In the genomic region with DNA sequence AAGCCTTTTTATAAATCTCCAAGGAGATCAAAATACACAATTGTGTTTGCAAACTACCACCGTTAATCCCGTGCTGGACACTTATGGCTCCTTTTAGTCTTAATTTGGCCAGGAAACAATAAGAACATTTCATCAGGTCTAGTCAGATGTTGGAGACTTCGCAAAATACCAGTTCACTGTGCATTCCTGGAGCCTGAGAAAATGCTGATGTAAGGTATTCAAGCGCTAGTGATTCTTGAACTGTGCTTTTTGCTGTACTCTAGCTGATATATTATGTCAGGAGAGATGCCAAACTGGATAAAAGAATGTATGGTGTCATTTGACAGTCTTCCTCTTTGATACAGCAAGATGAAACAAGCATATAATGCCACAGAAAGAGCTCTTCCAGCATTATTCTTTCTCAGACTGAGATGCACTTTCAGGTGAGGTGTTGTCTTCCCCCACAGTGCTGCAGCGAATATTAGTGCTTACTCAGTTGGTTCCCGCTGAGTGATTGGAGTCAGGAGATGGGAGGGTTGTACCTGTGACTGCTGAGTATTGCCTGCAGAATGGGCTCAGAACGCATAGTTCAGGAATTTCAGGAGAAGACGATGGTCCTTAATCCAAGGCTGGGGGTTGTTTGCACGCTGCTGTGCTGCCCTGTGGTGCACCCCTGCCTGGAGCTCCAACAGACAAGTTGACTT, we compare ENCODE assay signal across 13 cellular contexts. TPM values are rescaled to one million over a fixed set of nuclear protein-coding genes. Genes with fewer than 3 reads are reported as not detected.
DNase-seq lines count a peak whose midpoint lies in the region; ATAC-seq and TF ChIP-seq lines count a peak whose summit lies in the region.
"Had no signal": no experiment of that assay in that cellular context is flagged by ENCODE, and none has a peak within 500 bp of the region (broad histone marks: within the 10 kb centered on the region; RNA-seq: fewer than 3 reads in every experiment).

No MANE protein-coding gene starts in this region.

- H3K4me2 ChIP-seq in parathyroid adenoma (ENCODE audit: low read length), result peak overlapping the region; percentile 30

- H3K79me2 ChIP-seq in parathyroid adenoma, result peaks cover 35% of the 10 kb centered on the region

- H3K9me3 Mint-ChIP-seq in WTC11, result peaks cover 6% of the 10 kb centered on the region

- peak overlapping the region; percentile 87 for H3K27ac ChIP-seq in parathyroid adenoma

- no peaks in the 10 kb centered on the region for H3K27me3 ChIP-seq in parathyroid adenoma (ENCODE audit: control insufficient read depth, insufficient read depth, low read length)

- no peaks in the 10 kb centered on the region for H3K36me3 ChIP-seq in parathyroid adenoma (ENCODE audit: control insufficient read depth, insufficient read depth, low read length)

- H3K27me3 Mint-ChIP-seq in WTC11 (ENCODE audit: low read depth), result no peaks in the 10 kb centered on the region
- H3K27me3 Mint-ChIP-seq: natural killer cell treated with Interleukin-12 subunit alpha and Interleukin-12 subunit beta and Interleukin-15 and Interleukin-18, amount 100 ng/mL, for 72 hours had no signal

- CTCF ChIA-PET in WTC11 (lab: Charles Lee), result no interaction called here

- peak overlapping the region; percentile 82 for H3K27ac Mint-ChIP-seq in WTC11
- H3K27ac Mint-ChIP-seq: natural killer cell treated with Interleukin-12 subunit alpha and Interleukin-12 subunit beta and Interleukin-15 and Interleukin-18, amount 100 ng/mL, for 72 hours had no signal

- H3K9me3 ChIP-seq in parathyroid adenoma (ENCODE audit: control insufficient read depth, low read length), result no peaks in the 10 kb centered on the region

- H3K9ac ChIP-seq in parathyroid adenoma, result no peak overlapping the region

- H3K4me3 ChIP-seq in fibroblast of pulmonary artery (replicated peaks; ENCODE audit: low read depth, low read length) (no peak overlapping the region), parathyroid adenoma (ENCODE audit: low read depth, low read length) (peak overlapping the region; percentile 25)

- no peaks in the 10 kb centered on the region for H3K4me1 Mint-ChIP-seq in WTC11

- TF ChIP-seq CTCF in WTC11 (IDR thresholded peaks at IDR 0.05) (no peak), fibroblast of pulmonary artery (IDR thresholded peaks at IDR 0.05; ENCODE audit: low read length, missing control alignments) (no peak), parathyroid adenoma (IDR thresholded peaks at IDR 0.05) (no peak)

- POLR2A ChIA-PET in WTC11 (lab: Charles Lee), result no interaction called here

- H3K4me3 Mint-ChIP-seq in WTC11, result no peak overlapping the region
- H3K4me3 Mint-ChIP-seq: natural killer cell treated with Interleukin-12 subunit alpha and Interleukin-12 subunit beta and Interleukin-15 and Interleukin-18, amount 100 ng/mL, for 72 hours had no signal

- peak overlapping the region; percentile 36 for H2AFZ ChIP-seq in parathyroid adenoma

- peaks cover 16% of the 10 kb centered on the region for H3K4me1 ChIP-seq in parathyroid adenoma

- no peak for ATAC-seq in WTC11
- ATAC-seq in HG03378 (IDR thresholded peaks at IDR 0.05; ENCODE audit: unreplicated experiment), result no peak
- no peak for ATAC-seq in HG02884 (IDR thresholded peaks at IDR 0.05; ENCODE audit: unreplicated experiment)
- no peak for ATAC-seq in HG02938 (IDR thresholded peaks at IDR 0.05; ENCODE audit: unreplicated experiment)
- ATAC-seq: natural killer cell treated with Interleukin-12 subunit alpha and Interleukin-12 subunit beta and Interleukin-15 and Interleukin-18, amount 100 ng/mL, for 72 hours; PC-3 had no signal

- peak; percentile 24 for DNase-seq in EL
- DNase-seq in WTC11 (ENCODE audit: low spot score), result no peak
- peak; percentile 87 for DNase-seq in fibroblast of pulmonary artery (ENCODE audit: low read depth)
- no peak for DNase-seq in NCI-H524 (lab: John Stamatoyannopoulos, UW)
- DNase-seq: activated T-cell treated with anti-CD3 and anti-CD28 coated beads for 4 hours, cerebellar nuclear complex, NCI-H1930, PC-3 had no signal

- peaks cover 15% of the 10 kb centered on the region for H3K36me3 Mint-ChIP-seq in WTC11

TF ChIP-seq in WTC11, 78 proteins besides CTCF, POLR2A, EP300 and RAD21:
- no peak for TF ChIP-seq NR1H2 (CRISPR knock-in tag; IDR thresholded peaks at IDR 0.05)
- no peak for TF ChIP-seq MXD4 (CRISPR knock-in tag; IDR thresholded peaks at IDR 0.05; ENCODE audit: borderline replicate concordance)
- no peak for TF ChIP-seq ZNF263 (CRISPR knock-in tag; IDR thresholded peaks at IDR 0.05; ENCODE audit: low read depth)
- TF ChIP-seq, protein P1, sequence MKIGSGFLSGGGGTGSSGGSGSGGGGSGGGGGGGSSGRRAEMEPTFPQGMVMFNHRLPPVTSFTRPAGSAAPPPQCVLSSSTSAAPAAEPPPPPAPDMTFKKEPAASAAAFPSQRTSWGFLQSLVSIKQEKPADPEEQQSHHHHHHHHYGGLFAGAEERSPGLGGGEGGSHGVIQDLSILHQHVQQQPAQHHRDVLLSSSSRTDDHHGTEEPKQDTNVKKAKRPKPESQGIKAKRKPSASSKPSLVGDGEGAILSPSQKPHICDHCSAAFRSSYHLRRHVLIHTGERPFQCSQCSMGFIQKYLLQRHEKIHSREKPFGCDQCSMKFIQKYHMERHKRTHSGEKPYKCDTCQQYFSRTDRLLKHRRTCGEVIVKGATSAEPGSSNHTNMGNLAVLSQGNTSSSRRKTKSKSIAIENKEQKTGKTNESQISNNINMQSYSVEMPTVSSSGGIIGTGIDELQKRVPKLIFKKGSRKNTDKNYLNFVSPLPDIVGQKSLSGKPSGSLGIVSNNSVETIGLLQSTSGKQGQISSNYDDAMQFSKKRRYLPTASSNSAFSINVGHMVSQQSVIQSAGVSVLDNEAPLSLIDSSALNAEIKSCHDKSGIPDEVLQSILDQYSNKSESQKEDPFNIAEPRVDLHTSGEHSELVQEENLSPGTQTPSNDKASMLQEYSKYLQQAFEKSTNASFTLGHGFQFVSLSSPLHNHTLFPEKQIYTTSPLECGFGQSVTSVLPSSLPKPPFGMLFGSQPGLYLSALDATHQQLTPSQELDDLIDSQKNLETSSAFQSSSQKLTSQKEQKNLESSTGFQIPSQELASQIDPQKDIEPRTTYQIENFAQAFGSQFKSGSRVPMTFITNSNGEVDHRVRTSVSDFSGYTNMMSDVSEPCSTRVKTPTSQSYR (CRISPR knock-in tag; IDR thresholded peaks at IDR 0.05), result no peak
- TF ChIP-seq, protein P2, sequence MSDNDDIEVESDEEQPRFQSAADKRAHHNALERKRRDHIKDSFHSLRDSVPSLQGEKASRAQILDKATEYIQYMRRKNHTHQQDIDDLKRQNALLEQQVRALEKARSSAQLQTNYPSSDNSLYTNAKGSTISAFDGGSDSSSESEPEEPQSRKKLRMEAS (CRISPR knock-in tag; IDR thresholded peaks at IDR 0.05), result no peak
- no peak for TF ChIP-seq ZNF423 (CRISPR knock-in tag; IDR thresholded peaks at IDR 0.05)

RNA-seq across cellular contexts. Expression of a gene that starts 59.2 kb away (rescaled TPM):
- 79.6 to 90.5 TPM (median 89.7 TPM) in 3 replicates for total RNA-seq in WTC11 (2021)

Comparison
In these comparisons a context has a peak if more than half of its experiments do, and no peak if none do; other contexts are left out.
1. DNase-seq: peak in EL (single experiment) and fibroblast of pulmonary artery (single experiment); none in WTC11 (single experiment) and NCI-H524 (0 of 2).